Comparison of ENCODE assay signal across 32 cellular contexts in genomic region chr2:121492409-121492808, GRCh38. TPM values are rescaled to one million over a fixed set of nuclear protein-coding genes. Genes with fewer than 3 reads are reported as not detected.
"Had no signal": no experiment of that assay in that cellular context is flagged by ENCODE, and none has a peak within 500 bp of the region (broad histone marks: within the 10 kb centered on the region; RNA-seq: fewer than 3 reads in every experiment).

No MANE protein-coding gene starts in this region.

- DNase-seq: activated CD4-positive, alpha-beta memory T cell treated with anti-CD3 and anti-CD28 coated beads, Interleukin-2, amount 10 ng/mL, durations not matched to agents 7 days and 5 days; activated CD4-positive, alpha-beta T cell treated with anti-CD3 and anti-CD28 coated beads for 1 hour; activated CD4-positive, alpha-beta T cell treated with anti-CD3 and anti-CD28 coated beads, Interleukin-2, amount 10 ng/mL, durations not matched to agents 7 days and 5 days; activated CD8-positive, alpha-beta memory T cell treated with anti-CD3 and anti-CD28 coated beads, Interleukin-2, amount 10 ng/mL, durations not matched to agents 7 days and 5 days; activated gamma-delta T cell; activated naive CD4-positive, alpha-beta T cell treated with anti-CD3 and anti-CD28 coated beads, Interleukin-2, amount 10 ng/mL, durations not matched to agents 7 days and 5 days; activated naive CD8-positive, alpha-beta T cell treated with anti-CD3 and anti-CD28 coated beads, Interleukin-2, amount 10 ng/mL, durations not matched to agents 7 days and 5 days; brain microvascular endothelial cell; caudate nucleus; esophagus squamous epithelium; foreskin melanocyte; heart right ventricle; left lung; lower lobe of right lung; mesenchymal stem cell; naive thymus-derived CD8-positive, alpha-beta T cell; ovary; stimulated activated CD4-positive, alpha-beta T cell treated with anti-CD3 and anti-CD28 coated beads, Interleukin-12 subunit alpha, Interleukin-12 subunit beta, amount 100 ng/mL, for 4 hours; stimulated activated CD4-positive, alpha-beta T cell treated with anti-CD3 and anti-CD28 coated beads, Interleukin-4, amount 100 ng/mL, for 1 hour; stimulated activated naive CD8-positive, alpha-beta T cell treated with anti-CD3 and anti-CD28 coated beads, Interleukin-15, amount 100 ng/mL, for 72 hours; substantia nigra; T-helper 9 cell; thyroid gland; WERI-Rb-1 had no signal

- H3K9me3 ChIP-seq: ascending aorta, esophagus squamous epithelium, heart right ventricle, left lung, lower lobe of right lung, ovary, thyroid gland, upper lobe of left lung had no signal

- H3K27ac Mint-ChIP-seq: activated CD4-positive, alpha-beta memory T cell treated with anti-CD3 and anti-CD28 coated beads, Interleukin-2, amount 10 ng/mL, durations not matched to agents 7 days and 5 days; activated CD4-positive, alpha-beta T cell treated with anti-CD3 and anti-CD28 coated beads, Interleukin-2, amount 10 ng/mL, durations not matched to agents 7 days and 5 days; activated CD8-positive, alpha-beta memory T cell treated with anti-CD3 and anti-CD28 coated beads, Interleukin-2, amount 10 ng/mL, durations not matched to agents 7 days and 5 days; activated naive CD4-positive, alpha-beta T cell treated with anti-CD3 and anti-CD28 coated beads, Interleukin-2, amount 10 ng/mL, durations not matched to agents 7 days and 5 days; activated naive CD8-positive, alpha-beta T cell treated with anti-CD3 and anti-CD28 coated beads, Interleukin-2, amount 10 ng/mL, durations not matched to agents 7 days and 5 days; naive thymus-derived CD8-positive, alpha-beta T cell; stimulated activated naive CD8-positive, alpha-beta T cell treated with anti-CD3 and anti-CD28 coated beads, Interleukin-15, amount 100 ng/mL, for 72 hours had no signal

- H3K4me3 ChIP-seq: ascending aorta, esophagus squamous epithelium, heart right ventricle, left lung, lower lobe of right lung, ovary, skin epidermis, thyroid gland, upper lobe of left lung had no signal

- H3K27ac ChIP-seq: ascending aorta, brain microvascular endothelial cell, esophagus squamous epithelium, heart right ventricle, left lung, lower lobe of right lung, ovary, skin epidermis, thyroid gland, upper lobe of left lung, WERI-Rb-1 had no signal

- H3K4me3 Mint-ChIP-seq: activated CD4-positive, alpha-beta memory T cell treated with anti-CD3 and anti-CD28 coated beads, Interleukin-2, amount 10 ng/mL, durations not matched to agents 7 days and 5 days; activated CD4-positive, alpha-beta T cell treated with anti-CD3 and anti-CD28 coated beads, Interleukin-2, amount 10 ng/mL, durations not matched to agents 7 days and 5 days; activated CD8-positive, alpha-beta memory T cell treated with anti-CD3 and anti-CD28 coated beads, Interleukin-2, amount 10 ng/mL, durations not matched to agents 7 days and 5 days; activated naive CD4-positive, alpha-beta T cell treated with anti-CD3 and anti-CD28 coated beads, Interleukin-2, amount 10 ng/mL, durations not matched to agents 7 days and 5 days; activated naive CD8-positive, alpha-beta T cell treated with anti-CD3 and anti-CD28 coated beads, Interleukin-2, amount 10 ng/mL, durations not matched to agents 7 days and 5 days; naive thymus-derived CD8-positive, alpha-beta T cell; stimulated activated naive CD8-positive, alpha-beta T cell treated with anti-CD3 and anti-CD28 coated beads, Interleukin-15, amount 100 ng/mL, for 72 hours had no signal

- H3K4me1 ChIP-seq: ascending aorta had no signal

- H3K27me3 Mint-ChIP-seq: activated CD4-positive, alpha-beta memory T cell treated with anti-CD3 and anti-CD28 coated beads, Interleukin-2, amount 10 ng/mL, durations not matched to agents 7 days and 5 days; activated CD4-positive, alpha-beta T cell treated with anti-CD3 and anti-CD28 coated beads, Interleukin-2, amount 10 ng/mL, durations not matched to agents 7 days and 5 days; activated CD8-positive, alpha-beta memory T cell treated with anti-CD3 and anti-CD28 coated beads, Interleukin-2, amount 10 ng/mL, durations not matched to agents 7 days and 5 days; activated naive CD4-positive, alpha-beta T cell treated with anti-CD3 and anti-CD28 coated beads, Interleukin-2, amount 10 ng/mL, durations not matched to agents 7 days and 5 days; activated naive CD8-positive, alpha-beta T cell treated with anti-CD3 and anti-CD28 coated beads, Interleukin-2, amount 10 ng/mL, durations not matched to agents 7 days and 5 days; naive thymus-derived CD8-positive, alpha-beta T cell; progenitor cell of endocrine pancreas; stimulated activated naive CD8-positive, alpha-beta T cell treated with anti-CD3 and anti-CD28 coated beads, Interleukin-15, amount 100 ng/mL, for 72 hours had no signal

- ATAC-seq: activated CD8-positive, alpha-beta memory T cell treated with anti-CD3 and anti-CD28 coated beads, Interleukin-2, amount 10 ng/mL, durations not matched to agents 7 days and 5 days; heart right ventricle; left lung; lower lobe of right lung; naive thymus-derived CD8-positive, alpha-beta T cell; sciatic nerve; stimulated activated naive CD8-positive, alpha-beta T cell treated with anti-CD3 and anti-CD28 coated beads, Interleukin-15, amount 100 ng/mL, for 72 hours had no signal

- H3K36me3 ChIP-seq: brain microvascular endothelial cell, ovary had no signal

- H3K27me3 ChIP-seq: ascending aorta, brain microvascular endothelial cell, esophagus squamous epithelium, heart right ventricle, left lung, ovary, thyroid gland, upper lobe of left lung had no signal

- H3K9me3 Mint-ChIP-seq: activated CD4-positive, alpha-beta memory T cell treated with anti-CD3 and anti-CD28 coated beads, Interleukin-2, amount 10 ng/mL, durations not matched to agents 7 days and 5 days; activated CD4-positive, alpha-beta T cell treated with anti-CD3 and anti-CD28 coated beads, Interleukin-2, amount 10 ng/mL, durations not matched to agents 7 days and 5 days; activated naive CD4-positive, alpha-beta T cell treated with anti-CD3 and anti-CD28 coated beads, Interleukin-2, amount 10 ng/mL, durations not matched to agents 7 days and 5 days; activated naive CD8-positive, alpha-beta T cell treated with anti-CD3 and anti-CD28 coated beads, Interleukin-2, amount 10 ng/mL, durations not matched to agents 7 days and 5 days; naive thymus-derived CD8-positive, alpha-beta T cell; stimulated activated naive CD8-positive, alpha-beta T cell treated with anti-CD3 and anti-CD28 coated beads, Interleukin-15, amount 100 ng/mL, for 72 hours had no signal

RNA-seq across cellular contexts. Expression of gene RNU4ATAC, which starts 38.3 kb away (rescaled TPM):
- total RNA-seq: activated CD4-positive, alpha-beta memory T cell treated with anti-CD3 and anti-CD28 coated beads, Interleukin-2, amount 10 ng/mL, durations not matched to agents 7 days and 5 days; activated CD4-positive, alpha-beta T cell treated with anti-CD3 and anti-CD28 coated beads, Interleukin-2, amount 10 ng/mL, durations not matched to agents 7 days and 5 days; activated CD8-positive, alpha-beta memory T cell treated with anti-CD3 and anti-CD28 coated beads, Interleukin-2, amount 10 ng/mL, durations not matched to agents 7 days and 5 days; activated naive CD8-positive, alpha-beta T cell treated with anti-CD3 and anti-CD28 coated beads, Interleukin-2, amount 10 ng/mL, durations not matched to agents 7 days and 5 days; ascending aorta; endothelial cell of umbilical vein; esophagus squamous epithelium; heart right ventricle; left lung; naive thymus-derived CD8-positive, alpha-beta T cell; ovary; progenitor cell of endocrine pancreas; renal cortical epithelial cell; sciatic nerve; T-helper 1 cell treated with Interleukin-12 subunit alpha and Interleukin-12 subunit beta and Interleukin-4 antibody, amounts not matched to agents 30 ng/mL and 1 ng/mL, for 36 hours; thyroid gland; upper lobe of left lung had no signal
